Comparison of ENCODE assay signal across 12 cellular contexts in genomic region chr3:131158434-131158833, GRCh38.
A peak's percentile ranks its signal among the peaks of the same experiment; 100 is the strongest.
DNase-seq lines count a peak whose midpoint lies in the region; ATAC-seq, FAIRE-seq and TF ChIP-seq lines count a peak whose summit lies in the region.
"Had no signal": no experiment of that assay in that cellular context is flagged by ENCODE, and none has a peak within 500 bp of the region (broad histone marks: within the 10 kb centered on the region; RNA-seq: fewer than 3 reads in every experiment).

No MANE protein-coding gene starts in this region.

- no peak overlapping the region for H3K56ac ChIP-seq in H9 (ENCODE audit: insufficient read length, low read depth, low read length)

- ATAC-seq in gastroesophageal sphincter: peak; percentile 28
- ATAC-seq in sciatic nerve: peak; percentile 26
- ATAC-seq in upper lobe of right lung: peak; percentile 33
- ATAC-seq: HCT116 had no signal

- H3K23me2 ChIP-seq in H9 (ENCODE audit: insufficient read length, low read depth, low read length, poor library complexity, severe bottlenecking): no peaks in the 10 kb centered on the region

- no peak overlapping the region for H4K8ac ChIP-seq in H9 (replicated peaks; ENCODE audit: insufficient read length, low read depth, low read length)

- H2AFZ ChIP-seq in H9 (ENCODE audit: low read length): no peak overlapping the region

- H2AK5ac ChIP-seq in H9 (ENCODE audit: insufficient read length, low read length): no peak overlapping the region

- H3K4me3 Mint-ChIP-seq in H9: no peak overlapping the region
- H3K4me3 Mint-ChIP-seq: CD4-positive, CD25-positive, alpha-beta regulatory T cell had no signal

- no peak overlapping the region for H3K4ac ChIP-seq in H9 (ENCODE audit: low read depth, low read length)

- no peak overlapping the region for H3K27ac Mint-ChIP-seq in H9
- H3K27ac Mint-ChIP-seq: CD4-positive, CD25-positive, alpha-beta regulatory T cell had no signal

- peak overlapping the region; percentile 36; the same call in 1 of the 2 replicates for H3K14ac ChIP-seq in H9 (ENCODE audit: insufficient read depth, low read length)

- H3K27me3 Mint-ChIP-seq in H9 (ENCODE audit: low read depth): no peaks in the 10 kb centered on the region
- H3K27me3 Mint-ChIP-seq: CD4-positive, CD25-positive, alpha-beta regulatory T cell had no signal

- H4K5ac ChIP-seq in H9 (ENCODE audit: insufficient read length, low read depth, low read length): no peak overlapping the region

- no peak overlapping the region for H4K91ac ChIP-seq in H9 (ENCODE audit: insufficient read length, low read depth, low read length)

- H3K27me3 ChIP-seq in H9 (ENCODE audit: insufficient read depth, low read length): no peaks in the 10 kb centered on the region
- H3K27me3 ChIP-seq in gastroesophageal sphincter: no peaks in the 10 kb centered on the region
- no peaks in the 10 kb centered on the region for H3K27me3 ChIP-seq in upper lobe of right lung
- H3K27me3 ChIP-seq: BE2C had no signal

- no peak overlapping the region for H3K9ac ChIP-seq in H9 (ENCODE audit: extremely low read depth, insufficient read length, low read length)

- H3K4me1 ChIP-seq in H9 (ENCODE audit: insufficient read depth, low read length) (no peaks in the 10 kb centered on the region), gastroesophageal sphincter (no peaks in the 10 kb centered on the region), upper lobe of right lung (no peaks in the 10 kb centered on the region)
- H3K4me1 ChIP-seq: BE2C had no signal

- no peaks in the 10 kb centered on the region for H3K79me1 ChIP-seq in H9 (ENCODE audit: insufficient read depth, low read depth, low read length, poor library complexity, severe bottlenecking)

- H3K79me2 ChIP-seq in H9 (ENCODE audit: insufficient read depth, low read length): no peaks in the 10 kb centered on the region

- H3K9me3 ChIP-seq in H9 (ENCODE audit: control insufficient read depth, low read depth, low read length) (no peaks in the 10 kb centered on the region), gastroesophageal sphincter (no peaks in the 10 kb centered on the region), upper lobe of right lung (no peaks in the 10 kb centered on the region)
- H3K9me3 ChIP-seq: BE2C had no signal

- no peak overlapping the region for H3K18ac ChIP-seq in H9 (ENCODE audit: insufficient read length, low read depth, low read length)

- no peak for DNase-seq in H9
- no peak for DNase-seq in sciatic nerve (ENCODE audit: low spot score)
- DNase-seq in upper lobe of right lung: no peak
- DNase-seq in stimulated activated CD4-positive, alpha-beta T cell treated with anti-CD3 and anti-CD28 coated beads, Interleukin-4, amount 100 ng/mL, for 1 hour: no peak
- no peak for DNase-seq in D721Med (ENCODE audit: insufficient read length, low spot score)
- DNase-seq in activated CD4-positive, alpha-beta T cell treated with anti-CD3 and anti-CD28 coated beads, Interleukin-2, amount 50 U/mL, for 48 hours: no peak
- DNase-seq: BE2C; CD4-positive, CD25-positive, alpha-beta regulatory T cell; DMS 273 treated with DMSO at 0.1 percent for 48 hours had no signal

- TF ChIP-seq POLR2A in gastroesophageal sphincter (IDR thresholded peaks at IDR 0.05): no peak

- no peaks in the 10 kb centered on the region; a peak in 1 of 7 replicates for H3K36me3 Mint-ChIP-seq in H9 (ENCODE audit: insufficient read depth in 1 of 3, low read depth in 3 of 3)
- H3K36me3 Mint-ChIP-seq: CD4-positive, CD25-positive, alpha-beta regulatory T cell had no signal

- no peak overlapping the region for H2BK120ac ChIP-seq in H9 (ENCODE audit: low read depth, low read length, poor library complexity, severe bottlenecking)

- H3K9me3 Mint-ChIP-seq in H9: no peaks in the 10 kb centered on the region
- H3K9me3 Mint-ChIP-seq: CD4-positive, CD25-positive, alpha-beta regulatory T cell had no signal

- no peak overlapping the region for H2BK20ac ChIP-seq in H9 (ENCODE audit: low read depth, low read length, poor library complexity, severe bottlenecking)

- intact Hi-C loops in sciatic nerve (cut with DNase I): no loop called here
- intact Hi-C loops in upper lobe of right lung (cut with DNase I): no loop called here

- H3K4me1 Mint-ChIP-seq in H9: peaks cover 5 to 6% of the 10 kb centered on the region in 2 experiments

- H4K20me1 ChIP-seq in H9 (ENCODE audit: control insufficient read depth, insufficient read depth, insufficient read length): no peaks in the 10 kb centered on the region

- no peak overlapping the region for H3K23ac ChIP-seq in H9 (ENCODE audit: insufficient read length, low read depth, low read length)

- TF ChIP-seq CTCF in H9 (conservative IDR thresholded peaks at IDR 0.05) (no peak), gastroesophageal sphincter (IDR thresholded peaks at IDR 0.05) (no peak), upper lobe of right lung (IDR thresholded peaks at IDR 0.05) (no peak), D721Med (IDR thresholded peaks at IDR 0.05; ENCODE audit: insufficient read depth, missing control alignments) (no peak)

- no peak overlapping the region for H2BK15ac ChIP-seq in H9 (ENCODE audit: low read depth, low read length)

- no peak for TF ChIP-seq EP300 in gastroesophageal sphincter (IDR thresholded peaks at IDR 0.05)

- FAIRE-seq in D721Med (lab: Jason Lieb, UNC): no peak
- FAIRE-seq: A204.1 had no signal

- no peak overlapping the region for H2BK12ac ChIP-seq in H9 (ENCODE audit: insufficient read length, low read depth, low read length)

- H3K4me3 ChIP-seq in gastroesophageal sphincter (no peak overlapping the region), upper lobe of right lung (no peak overlapping the region)

- no CpG with 5 or more reads among the region's 4 CpGs for WGBS in H9 (ENCODE audit: extremely low coverage, insufficient read length, low lambda C conversion rate)
- no CpG with 5 or more reads among the region's 4 CpGs for WGBS in gastroesophageal sphincter (ENCODE audit: low coverage in 1 of 2), 2 donors

- H3K36me3 ChIP-seq in gastroesophageal sphincter (no peaks in the 10 kb centered on the region), upper lobe of right lung (no peaks in the 10 kb centered on the region)
- H3K36me3 ChIP-seq: BE2C had no signal

- no peak overlapping the region for H2BK5ac ChIP-seq in H9 (ENCODE audit: insufficient read length, low read length)

- H3T11ph ChIP-seq in H9 (ENCODE audit: low read length): no peak overlapping the region

- no peak overlapping the region for H3K4me2 ChIP-seq in H9 (ENCODE audit: insufficient read depth, insufficient read length, low read length)

- H3K27ac ChIP-seq in H9 (ENCODE audit: insufficient read length, low read depth, low read length) (no peak overlapping the region), gastroesophageal sphincter (no peak overlapping the region), upper lobe of right lung (no peak overlapping the region)
